25 cellular contexts compared by ENCODE assay signal in genomic region chr1:157166581-157166980, GRCh38.
"Had no signal": no experiment of that assay in that cellular context is flagged by ENCODE, and none has a peak within 500 bp of the region (broad histone marks: within the 10 kb centered on the region; RNA-seq: fewer than 3 reads in every experiment).

No MANE protein-coding gene starts in this region.

- H3K4me1 ChIP-seq: adrenal gland, ascending aorta, pancreas, upper lobe of right lung had no signal

- H3K27ac Mint-ChIP-seq: activated CD8-positive, alpha-beta T cell treated with anti-CD3 and anti-CD28 coated beads, Interleukin-2, amount 10 ng/mL, durations not matched to agents 7 days and 5 days; activated naive CD8-positive, alpha-beta T cell; nephron had no signal

- H3K27ac ChIP-seq: adrenal gland, ascending aorta, brain microvascular endothelial cell, pancreas, thoracic aorta, upper lobe of right lung, WERI-Rb-1 had no signal

- H3K9me3 Mint-ChIP-seq: nephron had no signal

- H3K36me3 ChIP-seq: adrenal gland, ascending aorta, brain microvascular endothelial cell, pancreas, thoracic aorta, upper lobe of right lung, WERI-Rb-1 had no signal

- H3K4me3 ChIP-seq: adrenal gland, ascending aorta, pancreas, thoracic aorta, upper lobe of right lung had no signal

- ATAC-seq: activated CD8-positive, alpha-beta T cell treated with anti-CD3 and anti-CD28 coated beads, Interleukin-2, amount 10 ng/mL, durations not matched to agents 7 days and 5 days; esophagus mucosa; left ventricle myocardium superior; pancreas; right cardiac atrium; upper lobe of right lung had no signal

- H3K27me3 ChIP-seq: ascending aorta, brain microvascular endothelial cell, pancreas had no signal

- H3K9me3 ChIP-seq: adrenal gland, ascending aorta, pancreas, thoracic aorta, upper lobe of right lung had no signal

- H3K36me3 Mint-ChIP-seq: activated naive CD8-positive, alpha-beta T cell had no signal

- H3K4me3 Mint-ChIP-seq: activated CD8-positive, alpha-beta T cell treated with anti-CD3 and anti-CD28 coated beads, Interleukin-2, amount 10 ng/mL, durations not matched to agents 7 days and 5 days; activated naive CD8-positive, alpha-beta T cell; nephron had no signal

- DNase-seq: activated CD4-positive, alpha-beta T cell treated with anti-CD3 and anti-CD28 coated beads for 1 hour; activated CD4-positive, alpha-beta T cell treated with anti-CD3 and anti-CD28 coated beads, Interleukin-2, amount 50 U/mL, for 1 hour; activated CD8-positive, alpha-beta T cell treated with anti-CD3 and anti-CD28 coated beads, Interleukin-2, amount 10 ng/mL, durations not matched to agents 7 days and 5 days; activated naive CD4-positive, alpha-beta T cell; activated T-cell treated with anti-CD3 and anti-CD28 coated beads, Interleukin-2, amount 50 U/mL, for 1 hour; adrenal gland; brain microvascular endothelial cell; caudate nucleus; effector memory CD4-positive, alpha-beta T cell; foreskin melanocyte; hippocampal formation; left ventricle myocardium superior; mammary epithelial cell; midbrain; pancreas; right cardiac atrium; stimulated activated CD4-positive, alpha-beta T cell treated with anti-CD3 and anti-CD28 coated beads, Interleukin-4, amount 100 ng/mL, for 24 hours; stimulated activated naive CD4-positive, alpha-beta T cell treated with Interleukin-2 at 50 U/mL for 16 hours; upper lobe of right lung; WERI-Rb-1 had no signal
